Comparison of ENCODE assay signal across 18 cellular contexts in the genomic region with DNA sequence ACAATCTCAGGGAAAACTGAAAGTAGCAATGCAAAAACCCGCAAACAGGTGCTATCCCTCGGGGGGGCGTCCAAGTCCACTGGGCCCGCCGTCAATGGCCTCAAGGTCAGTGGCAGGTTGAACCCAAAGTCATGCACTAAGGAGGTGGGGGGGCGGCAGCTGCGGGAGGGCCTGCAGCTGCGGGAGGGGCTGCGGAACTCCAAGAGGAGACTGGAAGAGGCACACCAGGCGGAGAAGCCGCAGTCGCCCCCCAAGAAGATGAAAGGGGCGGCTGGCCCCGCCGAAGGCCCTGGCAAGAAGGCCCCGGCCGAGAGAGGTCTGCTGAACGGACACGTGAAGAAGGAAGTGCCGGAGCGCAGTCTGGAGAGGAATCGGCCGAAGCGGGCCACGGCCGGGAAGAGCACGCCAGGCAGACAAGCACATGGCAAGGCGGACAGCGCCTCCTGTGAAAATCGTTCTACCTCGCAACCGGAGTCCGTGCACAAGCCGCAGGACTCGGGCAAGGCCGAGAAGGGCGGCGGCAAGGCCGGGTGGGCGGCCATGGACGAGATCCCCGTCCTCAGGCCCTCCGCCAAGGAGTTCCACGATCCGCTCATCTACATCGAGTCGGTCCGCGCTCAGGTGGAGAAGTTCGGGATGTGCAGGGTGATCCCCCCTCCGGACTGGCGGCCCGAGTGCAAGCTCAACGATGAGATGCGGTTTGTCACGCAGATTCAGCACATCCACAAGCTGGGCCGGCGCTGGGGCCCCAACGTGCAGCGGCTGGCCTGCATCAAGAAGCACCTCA.
A peak's percentile ranks its signal among the peaks of the same experiment; 100 is the strongest.
DNase-seq lines count a peak whose midpoint lies in the region; ATAC-seq, FAIRE-seq and TF ChIP-seq lines count a peak whose summit lies in the region.
"Had no signal": no experiment of that assay in that cellular context is flagged by ENCODE, and none has a peak within 500 bp of the region (broad histone marks: within the 10 kb centered on the region; RNA-seq: fewer than 3 reads in every experiment).

No MANE protein-coding gene starts in this region.

- peak overlapping the region; percentile 25 for H3K27ac Mint-ChIP-seq in activated CD8-positive, alpha-beta T cell treated with anti-CD3 and anti-CD28 coated beads, Interleukin-2, amount 10 ng/mL, durations not matched to agents 7 days and 5 days
- no peak overlapping the region for H3K27ac Mint-ChIP-seq in activated CD8-positive, alpha-beta T cell treated with anti-CD3 and anti-CD28 coated beads for 36 hours
- no peak overlapping the region for H3K27ac Mint-ChIP-seq in CD8-positive, alpha-beta memory T cell

- WGBS in K562 (ENCODE audit: insufficient coverage, low coverage, missing lambda C conversion rate): 98% methylated on average over 46 of the region's 60 CpGs
- WGBS in neuronal stem cell (ENCODE audit: extremely low coverage in 2 of 2, insufficient read length in 2 of 2, insufficient replicate concordance in 1 of 2), 2 donors: no CpG with 5 or more reads among the region's 60 CpGs

- no peak overlapping the region for H3K18ac ChIP-seq in neuronal stem cell (ENCODE audit: low read length)

- H3K36me3 Mint-ChIP-seq in activated CD8-positive, alpha-beta T cell treated with anti-CD3 and anti-CD28 coated beads, Interleukin-2, amount 10 ng/mL, durations not matched to agents 7 days and 5 days (ENCODE audit: low read depth): peaks cover 34% of the 10 kb centered on the region
- H3K36me3 Mint-ChIP-seq in activated CD8-positive, alpha-beta T cell treated with anti-CD3 and anti-CD28 coated beads for 36 hours (ENCODE audit: low read depth): peaks cover 43% of the 10 kb centered on the region
- H3K36me3 Mint-ChIP-seq in CD8-positive, alpha-beta memory T cell: peaks cover 0 to 71% (median 16%) of the 10 kb centered on the region in 3 donors

- POLR2A ChIA-PET in activated CD8-positive, alpha-beta T cell treated with anti-CD3 and anti-CD28 coated beads, Interleukin-2, amount 10 ng/mL, durations not matched to agents 7 days and 5 days (lab: Charles Lee): no interaction called here
- POLR2A ChIA-PET in activated CD8-positive, alpha-beta T cell treated with anti-CD3 and anti-CD28 coated beads for 36 hours (lab: Charles Lee): no interaction called here
- POLR2A ChIA-PET in K562 (lab: Yijun Ruan, JAX): interaction anchor here (0.6 kb wide), 2 partner anchors 874 to 957 kb away, joined by 3 read pairs; no protein-coding TSS in a partner anchor
- POLR2A ChIA-PET in CD8-positive, alpha-beta memory T cell (lab: Charles Lee): no interaction called here

- H3K79me1 ChIP-seq in neuronal stem cell (ENCODE audit: low read depth, low read length): peaks cover 5% of the 10 kb centered on the region

- H2AFZ ChIP-seq in DND-41 (ENCODE audit: low read depth, low read length) (no peak overlapping the region), K562 (ENCODE audit: low read depth, low read length) (no peak overlapping the region), neuronal stem cell (ENCODE audit: low read length) (no peak overlapping the region)

- TF ChIP-seq RAD21 in K562 (CRISPR knock-in tag; conservative IDR thresholded peaks at IDR 0.05 in 1 of 2, IDR thresholded peaks at IDR 0.05 in 1 of 2): no peak

- no peak overlapping the region for H3K14ac ChIP-seq in neuronal stem cell (ENCODE audit: low read length)

- no peak overlapping the region for H2BK15ac ChIP-seq in neuronal stem cell (ENCODE audit: low read length)

- peaks cover 14% of the 10 kb centered on the region for H3K4me1 Mint-ChIP-seq in activated CD8-positive, alpha-beta T cell treated with anti-CD3 and anti-CD28 coated beads, Interleukin-2, amount 10 ng/mL, durations not matched to agents 7 days and 5 days (ENCODE audit: low read depth)
- H3K4me1 Mint-ChIP-seq in activated CD8-positive, alpha-beta T cell treated with anti-CD3 and anti-CD28 coated beads for 36 hours (ENCODE audit: low read depth): peaks cover 16% of the 10 kb centered on the region
- peaks cover 11 to 14% (median 13%) of the 10 kb centered on the region in 3 donors for H3K4me1 Mint-ChIP-seq in CD8-positive, alpha-beta memory T cell

- no peak for TF ChIP-seq POLR2A in K562 (conservative IDR thresholded peaks at IDR 0.05)

- TSS peak; percentile 9 for BruUV-seq in K562 (replicated peaks; lab: Mats Ljungman, UMichigan)

- H3K27me3 ChIP-seq in DND-41 (ENCODE audit: insufficient read depth, low read length, poor library complexity) (no peaks in the 10 kb centered on the region), K562 (ENCODE audit: control insufficient read depth in 2 of 2, insufficient read depth in 2 of 2, low read length in 2 of 2) (no peaks in the 10 kb centered on the region), neuronal stem cell (ENCODE audit: control insufficient read depth in 3 of 3, insufficient read depth in 3 of 3, low read depth in 1 of 3, low read length in 3 of 3) (no peaks in the 10 kb centered on the region)
- no peaks in the 10 kb centered on the region for H3K27me3 ChIP-seq in CD8-positive, alpha-beta memory T cell (ENCODE audit: insufficient read depth, low read length, poor library complexity, severe bottlenecking)
- H3K27me3 ChIP-seq: MG63 had no signal

- H3K23ac ChIP-seq in neuronal stem cell (ENCODE audit: low read depth, low read length, poor library complexity): peak overlapping the region; percentile 74

- DNase-seq in activated CD8-positive, alpha-beta T cell treated with anti-CD3 and anti-CD28 coated beads, Interleukin-2, amount 10 ng/mL, durations not matched to agents 7 days and 5 days: no peak
- DNase-seq in activated CD8-positive, alpha-beta T cell treated with anti-CD3 and anti-CD28 coated beads for 36 hours: no peak
- no peak for DNase-seq in DND-41
- DNase-seq in K562 (ENCODE audit: extremely low read depth in 1 of 4, low spot score in 3 of 4): no peak
- DNase-seq in neuronal stem cell (ENCODE audit: low spot score): no peak
- DNase-seq in NCI-H526 treated with DMSO at 0.1 percent for 48 hours (lab: John Stamatoyannopoulos, UW): no peak
- no peak for DNase-seq in glomerular visceral epithelial cell (ENCODE audit: extremely low spot score)
- no peak for DNase-seq in CD8-positive, alpha-beta memory T cell
- DNase-seq: COR-L47, DMS153, MG63, NCI-H1092 treated with DMSO at 0.1 percent for 48 hours, NCI-H1694 treated with DMSO at 0.1 percent for 48 hours, PC-3 had no signal

- no peak for TF ChIP-seq EP300 in K562 (IDR thresholded peaks at IDR 0.05; ENCODE audit: low read length)

- CTCF ChIA-PET in activated CD8-positive, alpha-beta T cell treated with anti-CD3 and anti-CD28 coated beads, Interleukin-2, amount 10 ng/mL, durations not matched to agents 7 days and 5 days (lab: Charles Lee): no interaction called here
- CTCF ChIA-PET in activated CD8-positive, alpha-beta T cell treated with anti-CD3 and anti-CD28 coated beads for 36 hours (lab: Charles Lee): no interaction called here
- CTCF ChIA-PET in K562 (lab: Yijun Ruan, JAX; ENCODE audit: low intra/inter-chr PET ratio): no interaction called here
- CTCF ChIA-PET in CD8-positive, alpha-beta memory T cell (lab: Charles Lee): interaction anchor here (1.0 kb wide), 1 partner anchor 1430 kb away, joined by 3 read pairs; no protein-coding TSS in a partner anchor

- in situ Hi-C loops in K562 (cut with MboI): no loop called here

- peak overlapping the region; percentile 42 for H2AK5ac ChIP-seq in neuronal stem cell (ENCODE audit: low read depth, low read length)

- no peak for TF ChIP-seq CTCF in activated CD8-positive, alpha-beta T cell treated with anti-CD3 and anti-CD28 coated beads for 36 hours (IDR thresholded peaks at IDR 0.05)
- TF ChIP-seq CTCF in DND-41 (IDR thresholded peaks at IDR 0.05; ENCODE audit: borderline replicate concordance, extremely low read depth, low read length, poor library complexity, severe bottlenecking): no peak
- no peak for TF ChIP-seq CTCF in K562 (IDR thresholded peaks at IDR 0.05 in 2 of 3, conservative IDR thresholded peaks at IDR 0.05 in 1 of 3; ENCODE audit: insufficient read depth in 2 of 3, low read depth in 1 of 3, low read length in 3 of 3)

- H3K4me2 ChIP-seq in DND-41 (ENCODE audit: insufficient read depth, low read length): no peak overlapping the region
- H3K4me2 ChIP-seq in K562 (ENCODE audit: insufficient read depth, low read length): no peak overlapping the region
- no peak overlapping the region for H3K4me2 ChIP-seq in neuronal stem cell (ENCODE audit: insufficient read depth, low read length, poor library complexity, severe bottlenecking)
- H3K4me2 ChIP-seq: KMS-11 had no signal

- no peaks in the 10 kb centered on the region for H3K4me1 ChIP-seq in DND-41 (ENCODE audit: insufficient read depth, low read length)
- H3K4me1 ChIP-seq in K562 (replicated peaks in 1 of 2; ENCODE audit: control insufficient read depth in 2 of 2, insufficient read depth in 2 of 2, low read length in 2 of 2): peaks cover 0 to 8% of the 10 kb centered on the region in 2 experiments; a peak in 3 of 5 replicates
- peaks cover 0 to 5% of the 10 kb centered on the region in 2 donors for H3K4me1 ChIP-seq in neuronal stem cell (ENCODE audit: control insufficient read depth in 2 of 2, insufficient read depth in 1 of 2, low read depth in 1 of 2, low read length in 2 of 2)
- peaks cover 5% of the 10 kb centered on the region for H3K4me1 ChIP-seq in CD8-positive, alpha-beta memory T cell (ENCODE audit: insufficient read depth, low read length)

- no peak for FAIRE-seq in K562 (lab: Jason Lieb, UNC)
- FAIRE-seq: A204.1, GM18507 had no signal

- H2BK120ac ChIP-seq in neuronal stem cell (ENCODE audit: low read depth, low read length): peak overlapping the region; percentile 40

- no peaks in the 10 kb centered on the region for H3K79me2 ChIP-seq in DND-41 (ENCODE audit: insufficient read depth, low read length)
- H3K79me2 ChIP-seq in K562 (ENCODE audit: control insufficient read depth, insufficient read depth, low read length): 0 out of 3 replicates have a peak, but pooled peaks cover 3% of the 10 kb centered on the region

- H3K27ac ChIP-seq in DND-41 (ENCODE audit: low read length) (0 out of 2 replicates have a peak overlapping the region, but pooled peaks have one; percentile 40), K562 (ENCODE audit: extremely low read depth, low read depth, low read length) (no peak overlapping the region), neuronal stem cell (replicated peaks; ENCODE audit: low read length) (no peak overlapping the region)
- H3K27ac ChIP-seq in CD8-positive, alpha-beta memory T cell (ENCODE audit: low read depth, low read length): no peak overlapping the region
- H3K27ac ChIP-seq: C4-2B, KMS-11 had no signal

- no peak overlapping the region for H4K8ac ChIP-seq in neuronal stem cell (ENCODE audit: low read depth, low read length)

- no peak overlapping the region for H2BK5ac ChIP-seq in neuronal stem cell (ENCODE audit: low read length)

- H3K9ac ChIP-seq in DND-41 (ENCODE audit: low read depth, low read length) (no peak overlapping the region), K562 (ENCODE audit: insufficient read depth in 1 of 2, low read depth in 2 of 2, low read length in 2 of 2) (no peak overlapping the region), neuronal stem cell (ENCODE audit: low read depth, low read length, poor library complexity) (no peak overlapping the region)
- H3K9ac ChIP-seq: KMS-11 had no signal

- no peaks in the 10 kb centered on the region for H3K27me3 Mint-ChIP-seq in activated CD8-positive, alpha-beta T cell treated with anti-CD3 and anti-CD28 coated beads, Interleukin-2, amount 10 ng/mL, durations not matched to agents 7 days and 5 days (ENCODE audit: low read depth)
- H3K27me3 Mint-ChIP-seq in activated CD8-positive, alpha-beta T cell treated with anti-CD3 and anti-CD28 coated beads for 36 hours: no peaks in the 10 kb centered on the region
- H3K27me3 Mint-ChIP-seq in CD8-positive, alpha-beta memory T cell: no peaks in the 10 kb centered on the region

- peaks cover 70% of the 10 kb centered on the region for H3K36me3 ChIP-seq in DND-41 (ENCODE audit: insufficient read depth, low read length)
- H3K36me3 ChIP-seq in K562 (ENCODE audit: control insufficient read depth, insufficient read depth, low read length): peaks cover 67% of the 10 kb centered on the region
- H3K36me3 ChIP-seq in neuronal stem cell (replicated peaks in 1 of 2; ENCODE audit: control insufficient read depth in 2 of 2, insufficient read depth in 2 of 2, low read length in 2 of 2): peaks cover 39 to 86% of the 10 kb centered on the region in 2 donors
- H3K36me3 ChIP-seq in CD8-positive, alpha-beta memory T cell (ENCODE audit: insufficient read depth, low read length): peaks cover 30% of the 10 kb centered on the region
- H3K36me3 ChIP-seq: MG63 had no signal

- no peak for ATAC-seq in activated CD8-positive, alpha-beta T cell treated with anti-CD3 and anti-CD28 coated beads, Interleukin-2, amount 10 ng/mL, durations not matched to agents 7 days and 5 days
- ATAC-seq in activated CD8-positive, alpha-beta T cell treated with anti-CD3 and anti-CD28 coated beads for 36 hours: no peak
- ATAC-seq in DND-41 (ENCODE audit: insufficient read depth, low read depth) (no peak), K562 (no peak)
- ATAC-seq: PC-3 had no signal

- H3K4ac ChIP-seq in neuronal stem cell (ENCODE audit: low read length): no peak overlapping the region

- no peaks in the 10 kb centered on the region for H3K9me1 ChIP-seq in K562 (ENCODE audit: control insufficient read depth, insufficient read depth, low read length)

- no peak overlapping the region for H3K4me3 ChIP-seq in DND-41 (ENCODE audit: low read depth in 1 of 2, low read length in 2 of 2)
- no peak overlapping the region for H3K4me3 ChIP-seq in K562
- no peak overlapping the region for H3K4me3 ChIP-seq in neuronal stem cell (ENCODE audit: low read length in 2 of 2)
- no peak overlapping the region for H3K4me3 ChIP-seq in CD8-positive, alpha-beta memory T cell (ENCODE audit: low read length)
- H3K4me3 ChIP-seq: MG63 had no signal

- H4K91ac ChIP-seq in neuronal stem cell (ENCODE audit: low read depth, low read length, poor library complexity): no peak overlapping the region

- no peak overlapping the region for H3K4me3 Mint-ChIP-seq in activated CD8-positive, alpha-beta T cell treated with anti-CD3 and anti-CD28 coated beads, Interleukin-2, amount 10 ng/mL, durations not matched to agents 7 days and 5 days
- no peak overlapping the region for H3K4me3 Mint-ChIP-seq in activated CD8-positive, alpha-beta T cell treated with anti-CD3 and anti-CD28 coated beads for 36 hours
- H3K4me3 Mint-ChIP-seq in CD8-positive, alpha-beta memory T cell: no peak overlapping the region

- intact Hi-C loops in activated CD8-positive, alpha-beta T cell treated with anti-CD3 and anti-CD28 coated beads for 36 hours (cut with micrococcal nuclease): no loop called here
- intact Hi-C loops in K562 (cut with micrococcal nuclease): no loop called here

- H4K20me1 ChIP-seq in DND-41 (ENCODE audit: insufficient read depth, low read length): peaks cover 14% of the 10 kb centered on the region
- H4K20me1 ChIP-seq in K562 (replicated peaks; ENCODE audit: control insufficient read depth, insufficient read depth, low read length): peaks cover under 1% of the 10 kb centered on the region; the same call in 1 of the 2 replicates

- H3K9me3 Mint-ChIP-seq in activated CD8-positive, alpha-beta T cell treated with anti-CD3 and anti-CD28 coated beads, Interleukin-2, amount 10 ng/mL, durations not matched to agents 7 days and 5 days (ENCODE audit: insufficient read depth): no peaks in the 10 kb centered on the region
- H3K9me3 Mint-ChIP-seq in activated CD8-positive, alpha-beta T cell treated with anti-CD3 and anti-CD28 coated beads for 36 hours: no peaks in the 10 kb centered on the region
- no peaks in the 10 kb centered on the region for H3K9me3 Mint-ChIP-seq in CD8-positive, alpha-beta memory T cell

- H2BK12ac ChIP-seq in neuronal stem cell (ENCODE audit: low read length): no peak overlapping the region

- no peaks in the 10 kb centered on the region for H3K9me3 ChIP-seq in DND-41 (ENCODE audit: insufficient read depth, low read length, severe bottlenecking)
- H3K9me3 ChIP-seq in K562 (replicated peaks; ENCODE audit: control insufficient read depth, insufficient read depth, low read depth, low read length): no peaks in the 10 kb centered on the region
- H3K9me3 ChIP-seq in neuronal stem cell (replicated peaks in 1 of 2; ENCODE audit: control insufficient read depth in 2 of 2, insufficient read depth in 1 of 2, low read depth in 1 of 2, low read length in 2 of 2): no peaks in the 10 kb centered on the region
- no peaks in the 10 kb centered on the region for H3K9me3 ChIP-seq in CD8-positive, alpha-beta memory T cell (ENCODE audit: low read length)
- H3K9me3 ChIP-seq: MG63 had no signal
